Comparison of ENCODE assay signal across 1 cellular context in the genomic region with DNA sequence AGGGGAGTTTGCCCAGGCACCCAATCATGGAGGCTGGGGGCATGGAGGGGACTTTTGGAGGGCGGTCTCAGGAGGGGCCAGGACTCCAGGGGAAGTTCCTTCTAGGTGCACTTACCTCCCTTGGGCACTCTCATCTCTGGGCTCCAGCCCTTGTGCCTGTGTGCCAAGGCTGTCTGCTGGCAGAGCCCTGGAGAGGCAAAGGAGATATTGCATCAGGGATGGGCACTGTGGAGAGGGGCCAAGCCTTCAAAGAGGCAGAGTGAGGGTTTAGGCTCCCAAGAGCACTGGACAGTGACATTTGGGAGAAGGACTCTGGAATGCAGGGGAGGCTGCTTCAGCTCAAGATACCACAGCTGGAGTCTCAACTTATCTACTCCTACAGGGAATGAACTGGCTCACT.
TF ChIP-seq lines count a peak whose summit lies in the region.

No MANE protein-coding gene starts in this region.

TF ChIP-seq in HEK293T, 16 proteins besides CTCF, POLR2A, EP300 and RAD21 (continued from another document):
- TF ChIP-seq, protein P1, sequence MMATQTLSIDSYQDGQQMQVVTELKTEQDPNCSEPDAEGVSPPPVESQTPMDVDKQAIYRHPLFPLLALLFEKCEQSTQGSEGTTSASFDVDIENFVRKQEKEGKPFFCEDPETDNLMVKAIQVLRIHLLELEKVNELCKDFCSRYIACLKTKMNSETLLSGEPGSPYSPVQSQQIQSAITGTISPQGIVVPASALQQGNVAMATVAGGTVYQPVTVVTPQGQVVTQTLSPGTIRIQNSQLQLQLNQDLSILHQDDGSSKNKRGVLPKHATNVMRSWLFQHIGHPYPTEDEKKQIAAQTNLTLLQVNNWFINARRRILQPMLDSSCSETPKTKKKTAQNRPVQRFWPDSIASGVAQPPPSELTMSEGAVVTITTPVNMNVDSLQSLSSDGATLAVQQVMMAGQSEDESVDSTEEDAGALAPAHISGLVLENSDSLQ (IDR thresholded peaks at IDR 0.05), result no peak
- TF ChIP-seq L3MBTL2 (conservative IDR thresholded peaks at IDR 0.05), result no peak
- TF ChIP-seq SP1 (IDR thresholded peaks at IDR 0.05), result no peak
- TF ChIP-seq BHLHE40 (IDR thresholded peaks at IDR 0.05; ENCODE audit: borderline replicate concordance), result no peak
- TF ChIP-seq SUZ12 (IDR thresholded peaks at IDR 0.05), result no peak
- no peak for TF ChIP-seq TARDBP (IDR thresholded peaks at IDR 0.05)
